In genomic region chr2:40049782-40050181, GRCh38 we compare ENCODE assay signal across 8 cellular contexts.
"Had no signal": no experiment of that assay in that cellular context is flagged by ENCODE, and none has a peak within 500 bp of the region (broad histone marks: within the 10 kb centered on the region; RNA-seq: fewer than 3 reads in every experiment).

No MANE protein-coding gene starts in this region.

- DNase-seq: activated CD4-positive, alpha-beta T cell treated with anti-CD3 and anti-CD28 coated beads, Interleukin-2, amount 50 U/mL, for 1 hour; activated naive CD4-positive, alpha-beta T cell treated with anti-CD3 and anti-CD28 coated beads, Interleukin-2, amount 10 ng/mL, durations not matched to agents 7 days and 5 days; activated T-cell treated with anti-CD3 and anti-CD28 coated beads for 4 hours; adrenal gland; hippocampal formation; kidney glomerular epithelial cell; stimulated activated CD4-positive, alpha-beta T cell treated with anti-CD3 and anti-CD28 coated beads, Interleukin-12 subunit alpha, Interleukin-12 subunit beta, amount 100 ng/mL, for 4 hours; stimulated activated naive CD4-positive, alpha-beta T cell treated with Interleukin-2 at 50 U/mL for 16 hours had no signal

- H3K4me3 ChIP-seq: adrenal gland had no signal
